ENCODE assay signal across 9 cellular contexts in the genomic region with DNA sequence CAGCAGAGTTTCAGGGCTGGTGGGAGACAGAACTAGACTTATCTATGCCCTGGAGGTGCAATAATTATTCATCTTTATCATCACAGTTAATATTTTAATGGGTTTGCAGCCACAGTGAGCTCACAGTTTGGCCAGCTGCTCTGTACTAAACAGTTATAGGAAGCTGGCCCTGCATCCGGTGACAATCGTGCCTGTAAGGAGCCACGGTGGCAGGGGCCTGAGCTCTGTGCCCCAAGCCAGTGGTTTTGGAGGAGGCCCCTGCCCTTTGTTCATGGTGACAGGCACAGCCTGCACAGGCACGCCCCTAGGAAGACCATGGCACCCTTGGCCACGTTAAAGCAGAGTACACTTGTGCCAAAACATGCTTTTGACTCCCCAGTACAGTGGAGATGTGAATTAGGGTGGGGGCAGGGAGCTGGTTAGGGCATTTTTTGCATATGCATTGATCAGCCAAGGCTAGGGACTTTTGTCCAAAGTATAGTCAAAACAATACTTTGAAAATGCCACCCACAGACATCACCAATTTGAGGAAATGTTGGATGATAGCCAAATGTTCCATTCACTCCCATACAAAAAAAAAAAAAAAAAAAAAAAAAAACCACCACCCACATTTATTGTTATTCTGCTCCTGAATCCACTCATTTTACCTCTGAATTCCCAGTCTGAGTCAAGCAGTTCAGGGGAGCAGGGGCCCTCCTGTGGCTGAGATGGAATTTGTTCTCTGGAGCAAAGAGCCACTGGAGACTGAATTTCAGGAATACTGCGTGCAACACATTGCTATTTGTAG. TPM values are rescaled to one million over a fixed set of nuclear protein-coding genes. Genes with fewer than 3 reads are reported as not detected.
DNase-seq lines count a peak whose midpoint lies in the region; ATAC-seq and TF ChIP-seq lines count a peak whose summit lies in the region.
"Had no signal": no experiment of that assay in that cellular context is flagged by ENCODE, and none has a peak within 500 bp of the region (broad histone marks: within the 10 kb centered on the region; RNA-seq: fewer than 3 reads in every experiment).

No MANE protein-coding gene starts in this region.

- H3K27me3 Mint-ChIP-seq in type B pancreatic cell: peaks cover 57% of the 10 kb centered on the region

- H3K36me3 ChIP-seq in BE2C: no peaks in the 10 kb centered on the region

- ATAC-seq in GM18868 (IDR thresholded peaks at IDR 0.05; ENCODE audit: unreplicated experiment) (peak; percentile 4), GM19395 (IDR thresholded peaks at IDR 0.05; ENCODE audit: unreplicated experiment) (no peak)

- peak; percentile 60 for TF ChIP-seq CTCF in BE2C (IDR thresholded peaks at IDR 0.05; ENCODE audit: low read depth, low read length)
- peak; percentile 65 for TF ChIP-seq CTCF in type B pancreatic cell (conservative IDR thresholded peaks at IDR 0.05)

- no peaks in the 10 kb centered on the region for H3K9me3 ChIP-seq in BE2C

- no peaks in the 10 kb centered on the region for H3K36me3 Mint-ChIP-seq in type B pancreatic cell
- H3K36me3 Mint-ChIP-seq: mesothelial cell of epicardium had no signal

- H3K4me1 Mint-ChIP-seq in type B pancreatic cell (ENCODE audit: unreplicated experiment): peaks cover 44% of the 10 kb centered on the region

- no peaks in the 10 kb centered on the region for H3K27me3 ChIP-seq in BE2C

- no peak overlapping the region for H3K4me3 ChIP-seq in BE2C (ENCODE audit: low read depth, low read length)

- H3K4me3 Mint-ChIP-seq in type B pancreatic cell: no peak overlapping the region
- H3K4me3 Mint-ChIP-seq: mesothelial cell of epicardium had no signal

- H3K9me3 Mint-ChIP-seq in type B pancreatic cell: peaks cover 3% of the 10 kb centered on the region

- H3K4me1 ChIP-seq in BE2C: peaks cover 7% of the 10 kb centered on the region

- no peak overlapping the region for H3K27ac Mint-ChIP-seq in type B pancreatic cell
- H3K27ac Mint-ChIP-seq: mesothelial cell of epicardium had no signal

- DNase-seq in BE2C: peak; percentile 39
- DNase-seq in NCI-H1105 (lab: John Stamatoyannopoulos, UW): peak; percentile 59
- DNase-seq in amniotic epithelial cell (ENCODE audit: low read depth): peak; percentile 75
- DNase-seq in iPS-NIHi7 (ENCODE audit: extremely low spot score): peak; percentile 57
- DNase-seq in type B pancreatic cell (ENCODE audit: extremely low spot score, unreplicated experiment): no peak
- DNase-seq in inferior parietal cortex (ENCODE audit: extremely low spot score): no peak

RNA-seq across cellular contexts. Expression of a gene that starts 3.4 kb away (rescaled TPM):
- 1.3 TPM for polyA plus RNA-seq in BE2C (2012; ENCODE audit: insufficient read depth, insufficient read length, low read depth)
- total RNA-seq in type B pancreatic cell (ENCODE audit: low replicate concordance): 9.8 and 18.3 TPM in 2 replicates

Comparison
In these comparisons a context has a peak if more than half of its experiments do, and no peak if none do; other contexts are left out.
1. DNase-seq: peak in BE2C (single experiment), NCI-H1105 (single experiment), amniotic epithelial cell (single experiment) and iPS-NIHi7 (single experiment); none in type B pancreatic cell (single experiment) and inferior parietal cortex (single experiment).